ENCODE assay signal across 14 cellular contexts in the genomic region with DNA sequence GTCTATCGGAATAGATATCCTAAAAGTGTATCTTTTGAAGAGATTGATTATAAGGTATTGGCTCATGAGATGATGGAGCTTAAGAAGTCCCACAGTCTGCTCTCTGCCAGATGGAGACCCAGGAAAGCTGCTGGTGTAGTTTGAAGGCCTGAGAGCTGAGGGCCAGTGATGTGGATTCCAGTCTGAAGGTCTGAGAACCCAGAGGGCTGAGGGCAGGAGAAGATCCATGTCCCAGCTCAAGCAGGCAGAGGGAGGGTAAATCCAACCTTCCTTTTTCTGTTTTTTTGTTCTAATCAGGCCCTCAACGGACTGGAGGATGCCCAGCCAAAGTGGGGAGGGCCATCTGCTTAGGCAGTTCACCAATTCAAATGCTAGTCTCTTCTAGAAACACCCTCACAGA. TPM values are rescaled to one million over a fixed set of nuclear protein-coding genes. Genes with fewer than 3 reads are reported as not detected.
DNase-seq lines count a peak whose midpoint lies in the region; ATAC-seq lines count a peak whose summit lies in the region.
"Had no signal": no experiment of that assay in that cellular context is flagged by ENCODE, and none has a peak within 500 bp of the region (broad histone marks: within the 10 kb centered on the region; RNA-seq: fewer than 3 reads in every experiment).

No MANE protein-coding gene starts in this region.

- no peak overlapping the region for H2AK5ac ChIP-seq in mesendoderm (ENCODE audit: low read length)

- H3K4ac ChIP-seq in mesendoderm (ENCODE audit: low read depth, low read length), result peak overlapping the region; percentile 94

- H3K27me3 ChIP-seq in Karpas-422 (ENCODE audit: low read length) (no peaks in the 10 kb centered on the region), mesendoderm (ENCODE audit: insufficient read depth, low read length, poor library complexity) (no peaks in the 10 kb centered on the region), subcutaneous abdominal adipose tissue (ENCODE audit: control insufficient read depth in 5 of 5, insufficient read depth in 4 of 5, low read length in 5 of 5) (no peaks in the 10 kb centered on the region)

- no CpG with 5 or more reads among the region's 2 CpGs for WGBS in mesendoderm (ENCODE audit: extremely low coverage, insufficient coverage, low lambda C conversion rate)

- H3K79me2 ChIP-seq in Karpas-422 (ENCODE audit: low read length) (no peaks in the 10 kb centered on the region), mesendoderm (ENCODE audit: control insufficient read depth, insufficient read depth, low read length) (peaks cover 4% of the 10 kb centered on the region)

- peak overlapping the region; percentile 67 for H3K27ac ChIP-seq in Karpas-422 (ENCODE audit: low read length)
- H3K27ac ChIP-seq in mesendoderm (ENCODE audit: low read depth, low read length), result peak overlapping the region; percentile 42
- H3K27ac ChIP-seq in subcutaneous abdominal adipose tissue (ENCODE audit: low read depth, low read length), result peak overlapping the region; percentile 80
- H3K27ac ChIP-seq: HL-60 had no signal

- H3K9me3 ChIP-seq in Karpas-422 (ENCODE audit: low read length), result no peaks in the 10 kb centered on the region
- H3K9me3 ChIP-seq in subcutaneous abdominal adipose tissue (ENCODE audit: control insufficient read depth in 5 of 5, low read length in 5 of 5), result no peaks in the 10 kb centered on the region

- H3K4me2 ChIP-seq in Karpas-422 (ENCODE audit: low read depth, low read length, poor library complexity, severe bottlenecking), result peak overlapping the region; percentile 69
- no peak overlapping the region for H3K4me2 ChIP-seq in mesendoderm (ENCODE audit: low read length)

- peak overlapping the region; percentile 76 for H2BK120ac ChIP-seq in mesendoderm (ENCODE audit: low read depth, low read length)

- H3K4me1 ChIP-seq in Karpas-422 (ENCODE audit: low read length) (peaks cover 36% of the 10 kb centered on the region), mesendoderm (ENCODE audit: control insufficient read depth, low read depth, low read length) (peaks cover 12% of the 10 kb centered on the region), subcutaneous abdominal adipose tissue (ENCODE audit: control insufficient read depth in 5 of 5, insufficient read depth in 5 of 5, low read length in 5 of 5) (peaks cover 12 to 34% (median 31%) of the 10 kb centered on the region in 5 donors)

- H3K79me1 ChIP-seq in mesendoderm (ENCODE audit: low read length), result peaks cover 3% of the 10 kb centered on the region

- H2AFZ ChIP-seq in Karpas-422 (ENCODE audit: low read length), result no peak overlapping the region

- H2BK5ac ChIP-seq in mesendoderm (ENCODE audit: low read length), result peak overlapping the region; percentile 38

- H3K4me3 ChIP-seq in Karpas-422 (ENCODE audit: low read length) (no peak overlapping the region), mesendoderm (ENCODE audit: low read length) (no peak overlapping the region), subcutaneous abdominal adipose tissue (ENCODE audit: low read depth in 1 of 5, low read length in 5 of 5) (no peak overlapping the region)

- no peak overlapping the region for H4K8ac ChIP-seq in mesendoderm (ENCODE audit: low read depth, low read length)

- H3K23ac ChIP-seq in mesendoderm (ENCODE audit: low read length), result no peak overlapping the region

- H2BK15ac ChIP-seq in mesendoderm (replicated peaks; ENCODE audit: low read depth), result peak overlapping the region; percentile 87

- no peak for DNase-seq in Karpas-422
- peak; percentile 23 for DNase-seq in cerebellar cortex (ENCODE audit: low spot score)
- DNase-seq in mesendoderm, result peak; percentile 81
- no peak for DNase-seq in effector CD8-positive, alpha-beta T cell (lab: John Stamatoyannopoulos, UW)
- DNase-seq: activated CD4-positive, alpha-beta memory T cell treated with anti-CD3 and anti-CD28 coated beads, Interleukin-2, amount 10 ng/mL, durations not matched to agents 7 days and 5 days; activated naive CD8-positive, alpha-beta T cell treated with anti-CD3 and anti-CD28 coated beads for 36 hours; foreskin melanocyte; naive B cell; NCI-H146 had no signal

- H4K5ac ChIP-seq in mesendoderm (ENCODE audit: low read length), result no peak overlapping the region

- peak overlapping the region; percentile 74 for H3K56ac ChIP-seq in mesendoderm (ENCODE audit: low read length)

- H4K20me1 ChIP-seq in Karpas-422 (ENCODE audit: insufficient read depth, low read depth, low read length), result no peaks in the 10 kb centered on the region; the same call in 1 of the 2 replicates

- H3K9me2 ChIP-seq in Karpas-422 (replicated peaks; ENCODE audit: insufficient read depth, low read length), result no peaks in the 10 kb centered on the region

- peak overlapping the region; percentile 23 for H3K9ac ChIP-seq in Karpas-422 (ENCODE audit: low read length)
- peak overlapping the region; percentile 33 for H3K9ac ChIP-seq in mesendoderm (ENCODE audit: low read length)
- H3K9ac ChIP-seq in subcutaneous abdominal adipose tissue (ENCODE audit: low read length in 5 of 5), result peak overlapping the region in 4 of 5 donors; percentile 2 to 73 (median 54)

- H3K18ac ChIP-seq in mesendoderm (ENCODE audit: low read length), result peak overlapping the region; percentile 97

- H3K36me3 ChIP-seq in Karpas-422 (ENCODE audit: insufficient read depth, low read length) (no peaks in the 10 kb centered on the region), mesendoderm (ENCODE audit: control insufficient read depth, insufficient read depth, low read length) (no peaks in the 10 kb centered on the region), subcutaneous abdominal adipose tissue (ENCODE audit: control insufficient read depth in 5 of 5, insufficient read depth in 5 of 5, low read length in 5 of 5) (no peaks in the 10 kb centered on the region)

- ATAC-seq in GM18870 (IDR thresholded peaks at IDR 0.05; ENCODE audit: unreplicated experiment) (no peak), HG02973 (IDR thresholded peaks at IDR 0.05; ENCODE audit: unreplicated experiment) (no peak), GM18520 (IDR thresholded peaks at IDR 0.05; ENCODE audit: unreplicated experiment) (no peak)

RNA-seq across cellular contexts. Expression of a gene that starts 11.0 kb away (rescaled TPM):
- total RNA-seq in Karpas-422 (2014; rRNA removed; shearing (Covaris generic); ENCODE audit: low replicate concordance), result 9.9 and 21.5 TPM in 2 replicates
- 60.5 TPM for polyA plus RNA-seq in mesendoderm (2013, experiment 1 of 2)
- 59.9 TPM for polyA plus RNA-seq in mesendoderm (2013, experiment 2 of 2)

Comparison
In these comparisons a context has a peak if more than half of its experiments do, and no peak if none do; other contexts are left out.
1. DNase-seq: peak in cerebellar cortex (single experiment) and mesendoderm (single experiment); none in Karpas-422 (single experiment) and effector CD8-positive, alpha-beta T cell (single experiment).
2. Peak in every context shown above with its lines, with median percentiles within 50 percentile points of each other: H3K27ac ChIP-seq and H3K9ac ChIP-seq.